8 cellular contexts compared by ENCODE assay signal in the genomic region with DNA sequence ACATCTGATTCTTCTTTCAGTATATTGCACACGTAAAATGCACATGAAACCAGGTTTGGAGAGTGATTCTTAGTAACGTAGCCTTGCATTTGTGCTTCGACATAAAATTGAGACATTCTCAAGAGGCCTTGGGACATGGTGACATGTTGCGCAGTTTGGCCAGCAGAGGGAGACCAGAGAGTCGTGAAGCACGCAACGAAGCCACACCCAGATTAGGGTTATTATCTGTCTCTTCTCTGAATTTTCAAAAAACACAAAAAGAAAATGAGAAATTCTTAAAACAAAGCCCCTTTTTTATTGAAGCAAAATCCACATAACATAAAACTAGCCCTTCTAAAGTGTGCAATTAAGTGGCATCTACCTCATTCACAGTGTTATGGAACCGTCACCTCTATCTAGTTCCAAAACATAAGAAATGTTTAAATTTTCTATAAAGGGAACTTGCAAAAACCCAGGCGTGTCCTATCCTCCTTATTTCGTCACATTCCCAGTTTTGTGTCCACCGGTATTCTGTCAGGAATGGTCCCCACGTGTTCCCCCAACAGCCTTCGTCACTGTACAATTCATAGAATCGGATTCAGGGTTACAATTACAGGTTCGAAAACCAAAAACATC.
A peak's percentile ranks its signal among the peaks of the same experiment; 100 is the strongest.
DNase-seq lines count a peak whose midpoint lies in the region; ATAC-seq and TF ChIP-seq lines count a peak whose summit lies in the region.

No MANE protein-coding gene starts in this region.

- ATAC-seq in GM21723 (IDR thresholded peaks at IDR 0.05; ENCODE audit: unreplicated experiment) = no peak

- TF ChIP-seq CTCF in HFF-Myc (IDR thresholded peaks at IDR 0.05; ENCODE audit: low read depth, low read length, missing control alignments) = peak; percentile 80
- peak in 1 of 3 donors; percentile 41 for TF ChIP-seq CTCF in lower leg skin (IDR thresholded peaks at IDR 0.05)

- 37 to 38% methylated on average over 15 of the region's 15 CpGs for WGBS in lower leg skin, 2 donors

- intact Hi-C loops in lower leg skin (cut with DNase I; ENCODE audit: low total_unique reads) = no loop called here

- no peak for TF ChIP-seq POLR2A in lower leg skin (IDR thresholded peaks at IDR 0.05)

- DNase-seq in CMK (ENCODE audit: low read depth) (peak; percentile 49), HFF-Myc (ENCODE audit: extremely low read depth, low read depth) (peak; percentile 72), NCI-H524 treated with DMSO at 0.1 percent for 48 hours (lab: John Stamatoyannopoulos, UW) (peak; percentile 20), dermis microvascular lymphatic vessel endothelial cell (ENCODE audit: low read depth in 2 of 2) (peak; percentile 79 to 89), lower leg skin (ENCODE audit: low spot score in 2 of 2) (peak; percentile 78 to 96)
- DNase-seq in activated CD4-positive, alpha-beta T cell treated with anti-CD3 and anti-CD28 coated beads, Interleukin-2, amount 50 U/mL, for 24 hours (ENCODE audit: low read depth in 1 of 2, low spot score in 1 of 2) = peak; percentile 37 to 72
- peak; percentile 42 to 71 (median 60) for DNase-seq in stimulated activated CD4-positive, alpha-beta T cell treated with anti-CD3 and anti-CD28 coated beads, TNF-alpha, amount 100 ng/mL, for 24 hours (ENCODE audit: low read depth in 3 of 3)

- no peak overlapping the region for H3K4me3 ChIP-seq in HFF-Myc (replicated peaks; ENCODE audit: low read depth, low read length)
- no peak overlapping the region for H3K4me3 ChIP-seq in lower leg skin (ENCODE audit: low read depth, poor library complexity, severe bottlenecking)

Comparison
In these comparisons a context has a peak if more than half of its experiments do, and no peak if none do; other contexts are left out.
1. DNase-seq: peak in every context shown above with its lines; median percentile 87 in lower leg skin; 84 in dermis microvascular lymphatic vessel endothelial cell; 72 in HFF-Myc; 60 in stimulated activated CD4-positive, alpha-beta T cell treated with anti-CD3 and anti-CD28 coated beads, TNF-alpha, amount 100 ng/mL, for 24 hours; 54 in activated CD4-positive, alpha-beta T cell treated with anti-CD3 and anti-CD28 coated beads, Interleukin-2, amount 50 U/mL, for 24 hours; 49 in CMK; 20 in NCI-H524 treated with DMSO at 0.1 percent for 48 hours.